In genomic region chr1:44251989-44252625, GRCh38 we compare ENCODE assay signal across 29 cellular contexts. TPM values are rescaled to one million over a fixed set of nuclear protein-coding genes. Genes with fewer than 3 reads are reported as not detected.
A peak's percentile ranks its signal among the peaks of the same experiment; 100 is the strongest.
DNase-seq lines count a peak whose midpoint lies in the region; ATAC-seq, FAIRE-seq and TF ChIP-seq lines count a peak whose summit lies in the region.
"Had no signal": no experiment of that assay in that cellular context is flagged by ENCODE, and none has a peak within 500 bp of the region (broad histone marks: within the 10 kb centered on the region; RNA-seq: fewer than 3 reads in every experiment).

No MANE protein-coding gene starts in this region.

- peak; percentile 47 for TF ChIP-seq RAD21 in neural cell (conservative IDR thresholded peaks at IDR 0.05)

- H3K9ac ChIP-seq in neural cell (ENCODE audit: low read length) = peak overlapping the region; percentile 34

- no peaks in the 10 kb centered on the region for H3K9me3 ChIP-seq in neural cell (ENCODE audit: low read length)
- H3K9me3 ChIP-seq: gastroesophageal sphincter, left lung, testis, uterus had no signal

- TF ChIP-seq CTCF in bronchial epithelial cell (IDR thresholded peaks at IDR 0.05; ENCODE audit: insufficient read depth, low read length, severe bottlenecking) (no peak), neural cell (IDR thresholded peaks at IDR 0.05; ENCODE audit: poor library complexity, severe bottlenecking) (no peak)

- H2AFZ ChIP-seq in neural cell (ENCODE audit: low read depth, low read length) = no peak overlapping the region
- H2AFZ ChIP-seq: hepatocyte had no signal

- H3K27ac ChIP-seq in neural cell (ENCODE audit: low read length) = peak overlapping the region; percentile 78
- H3K27ac ChIP-seq: C4-2B, gastroesophageal sphincter, hepatocyte, left lung, testis, uterus had no signal

- ATAC-seq in GM18502 (IDR thresholded peaks at IDR 0.05; ENCODE audit: poor library complexity, unreplicated experiment) (no peak), GM18511 (IDR thresholded peaks at IDR 0.05; ENCODE audit: unreplicated experiment) (no peak)
- ATAC-seq: activated CD4-positive, alpha-beta T cell treated with anti-CD3 and anti-CD28 coated beads for 36 hours; gastroesophageal sphincter; naive thymus-derived CD4-positive, alpha-beta T cell had no signal

- H3K36me3 ChIP-seq in bronchial epithelial cell (ENCODE audit: control insufficient read depth, insufficient read depth, low read length) (peaks cover 10% of the 10 kb centered on the region), neural cell (ENCODE audit: insufficient read depth, low read length) (no peaks in the 10 kb centered on the region)
- H3K36me3 ChIP-seq: uterus had no signal

- H4K20me1 ChIP-seq in neural cell (ENCODE audit: insufficient read depth) = no peaks in the 10 kb centered on the region

- DNase-seq in NCI-H1092 treated with DMSO at 0.1 percent for 48 hours (lab: John Stamatoyannopoulos, UW) (peak; percentile 88), NCI-H524 (lab: John Stamatoyannopoulos, UW) (peak; percentile 65 to 84), bronchial epithelial cell (ENCODE audit: low read depth) (no peak)
- DNase-seq in activated CD4-positive, alpha-beta T cell treated with anti-CD3 and anti-CD28 coated beads for 4 hours = no peak
- DNase-seq: activated CD4-positive, alpha-beta T cell treated with anti-CD3 and anti-CD28 coated beads for 36 hours; activated CD8-positive, alpha-beta memory T cell treated with anti-CD3 and anti-CD28 coated beads for 24 hours; activated effector memory CD4-positive, alpha-beta T cell treated with anti-CD3 and anti-CD28 coated beads, Interleukin-2, amount 50 U/mL, for 16 hours; activated naive CD8-positive, alpha-beta T cell treated with anti-CD3 and anti-CD28 coated beads, Interleukin-2, amount 10 ng/mL, durations not matched to agents 7 days and 5 days; activated T-cell treated with anti-CD3 and anti-CD28 coated beads, Interleukin-2, amount 50 U/mL, for 1 hour; central memory CD4-positive, alpha-beta T cell; GOT3; left lung; naive thymus-derived CD4-positive, alpha-beta T cell; NCI-H2171; NK-92 treated with Interleukin-12 subunit alpha and Interleukin-12 subunit beta, amount 100 ng/mL, for 24 hours; occipital lobe; PC-3; Right ventricle myocardium superior; stimulated activated naive CD4-positive, alpha-beta T cell; testis; uterus had no signal

- TF ChIP-seq EP300 in neural cell (conservative IDR thresholded peaks at IDR 0.05; ENCODE audit: poor library complexity, severe bottlenecking) = peak; percentile 78

- H3K4me3 ChIP-seq in bronchial epithelial cell (ENCODE audit: low read depth, low read length) (no peak overlapping the region), neural cell (ENCODE audit: low read length) (peak overlapping the region; percentile 37)
- H3K4me3 ChIP-seq: gastroesophageal sphincter, hepatocyte, left lung, testis, uterus had no signal

- H3K27me3 ChIP-seq in bronchial epithelial cell (ENCODE audit: control insufficient read depth, insufficient read depth, low read length) (no peaks in the 10 kb centered on the region), neural cell (ENCODE audit: insufficient read depth, low read depth, low read length) (no peaks in the 10 kb centered on the region)
- H3K27me3 ChIP-seq: gastroesophageal sphincter, hepatocyte, left lung, testis, uterus had no signal

- no peaks in the 10 kb centered on the region for H3K79me2 ChIP-seq in neural cell (replicated peaks; ENCODE audit: insufficient read depth, low read length)
- H3K79me2 ChIP-seq: hepatocyte had no signal

- no peak overlapping the region for H3K4me2 ChIP-seq in neural cell (ENCODE audit: low read length)
- H3K4me2 ChIP-seq: hepatocyte had no signal

- peak; percentile 60 for FAIRE-seq in bronchial epithelial cell (lab: Jason Lieb, UNC)
- FAIRE-seq: astrocyte, GM12892 had no signal

- no peaks in the 10 kb centered on the region for H3F3A ChIP-seq in neural cell (ENCODE audit: insufficient read depth, low read length, poor library complexity, severe bottlenecking)

- H3K9me2 ChIP-seq in neural cell (ENCODE audit: insufficient read depth, low read length) = no peaks in the 10 kb centered on the region

TF ChIP-seq in neural cell, 6 proteins besides CTCF, POLR2A, EP300 and RAD21:
- TF ChIP-seq EZH2 (IDR thresholded peaks at IDR 0.05; ENCODE audit: borderline replicate concordance, insufficient read depth, low read length, poor library complexity, severe bottlenecking) = no peak
- TF ChIP-seq MXI1 (conservative IDR thresholded peaks at IDR 0.05; ENCODE audit: poor library complexity, severe bottlenecking) = peak; percentile 34
- peak; percentile 66 for TF ChIP-seq POLR2AphosphoS5 (IDR thresholded peaks at IDR 0.05)
- no peak for TF ChIP-seq TAF1 (IDR thresholded peaks at IDR 0.05; ENCODE audit: low read depth)
- TF ChIP-seq REST (IDR thresholded peaks at IDR 0.05; ENCODE audit: borderline replicate concordance) = no peak
- no peak for TF ChIP-seq SMC3 (conservative IDR thresholded peaks at IDR 0.05; ENCODE audit: poor library complexity)

RNA-seq across cellular contexts. Expression of gene DMAP1, which starts 38.8 kb away (rescaled TPM):
- total RNA-seq in bronchial epithelial cell = 17.9 and 21.9 TPM in 2 replicates
- polyA plus RNA-seq in neural cell = 46.4 and 55.6 TPM in 2 replicates
- 41.2 and 41.9 TPM in 2 replicates for polyA minus RNA-seq in neural cell

Comparison
In these comparisons a context has a peak if more than half of its experiments do, and no peak if none do; other contexts are left out.
1. DNase-seq: peak in NCI-H1092 treated with DMSO at 0.1 percent for 48 hours (single experiment) and NCI-H524 (2 of 2); none in bronchial epithelial cell (single experiment) and activated CD4-positive, alpha-beta T cell treated with anti-CD3 and anti-CD28 coated beads for 4 hours (0 of 2).